Comparison of ENCODE assay signal across 8 cellular contexts in genomic region chr12:29783773-29784666, GRCh38. TPM values are rescaled to one million over a fixed set of nuclear protein-coding genes. Genes with fewer than 3 reads are reported as not detected.
A peak's percentile ranks its signal among the peaks of the same experiment; 100 is the strongest.
DNase-seq lines count a peak whose midpoint lies in the region; ATAC-seq and TF ChIP-seq lines count a peak whose summit lies in the region.

TSS of gene TMTC1 (minus strand) at chr12:29783942. CDS start at chr12:29783751, 191 bp downstream.

- POLR2A ChIA-PET in OCI-LY7 (lab: Charles Lee): no interaction called here

- peaks cover 42% of the 10 kb centered on the region for H3K27me3 Mint-ChIP-seq in activated CD8-positive, alpha-beta memory T cell treated with anti-CD3 and anti-CD28 coated beads, Interleukin-2, amount 10 ng/mL, durations not matched to agents 7 days and 5 days

- peak within 1 kb of the TSS; percentile 71 for H3K27ac ChIP-seq in hepatocyte
- peak within 1 kb of the TSS; percentile 93 for H3K27ac ChIP-seq in psoas muscle
- H3K27ac ChIP-seq in OCI-LY7 (ENCODE audit: low read depth, low read length, poor library complexity, severe bottlenecking): no peak within 1 kb of the TSS

- H3K27ac Mint-ChIP-seq in activated CD8-positive, alpha-beta memory T cell treated with anti-CD3 and anti-CD28 coated beads, Interleukin-2, amount 10 ng/mL, durations not matched to agents 7 days and 5 days: no peak within 1 kb of the TSS

- no TSS peak for BruUV-seq in OCI-LY7 (replicated peaks; lab: Mats Ljungman, UMichigan)

- H3K79me2 ChIP-seq in hepatocyte: peaks cover 27% of the 10 kb centered on the region
- no peaks in the 10 kb centered on the region for H3K79me2 ChIP-seq in OCI-LY7 (ENCODE audit: insufficient read depth, low read depth, low read length)

- ATAC-seq in activated CD8-positive, alpha-beta memory T cell treated with anti-CD3 and anti-CD28 coated beads, Interleukin-2, amount 10 ng/mL, durations not matched to agents 7 days and 5 days: no peak
- ATAC-seq in psoas muscle: peak; percentile 71 to 76 (median 74)

- no peaks in the 10 kb centered on the region for H3K36me3 Mint-ChIP-seq in activated CD8-positive, alpha-beta memory T cell treated with anti-CD3 and anti-CD28 coated beads, Interleukin-2, amount 10 ng/mL, durations not matched to agents 7 days and 5 days

- H3K4me2 ChIP-seq in hepatocyte (peak within 1 kb of the TSS; percentile 86), OCI-LY7 (ENCODE audit: low read length) (no peak within 1 kb of the TSS)

- peak within 1 kb of the TSS; percentile 15 for H3K4me3 Mint-ChIP-seq in activated CD8-positive, alpha-beta memory T cell treated with anti-CD3 and anti-CD28 coated beads, Interleukin-2, amount 10 ng/mL, durations not matched to agents 7 days and 5 days

- TF ChIP-seq CTCF in hepatocyte (IDR thresholded peaks at IDR 0.05; ENCODE audit: poor library complexity): no peak
- no peak for TF ChIP-seq CTCF in psoas muscle (IDR thresholded peaks at IDR 0.05)
- no peak for TF ChIP-seq CTCF in OCI-LY7 (conservative IDR thresholded peaks at IDR 0.05; ENCODE audit: low read length)

- peaks cover 31% of the 10 kb centered on the region for H3K27me3 ChIP-seq in hepatocyte
- H3K27me3 ChIP-seq in psoas muscle (ENCODE audit: insufficient read depth in 3 of 3, low read length in 2 of 3): no peaks in the 10 kb centered on the region

- H3K9me2 ChIP-seq in hepatocyte (replicated peaks; ENCODE audit: insufficient read depth): no peaks in the 10 kb centered on the region
- no peaks in the 10 kb centered on the region for H3K9me2 ChIP-seq in OCI-LY7 (ENCODE audit: insufficient read depth, low read length)

- no peaks in the 10 kb centered on the region for H3K36me3 ChIP-seq in hepatocyte (replicated peaks; ENCODE audit: insufficient read depth, low read depth)
- no peaks in the 10 kb centered on the region for H3K36me3 ChIP-seq in psoas muscle (ENCODE audit: insufficient read depth in 1 of 2, low read depth in 1 of 2)
- H3K36me3 ChIP-seq in OCI-LY7 (ENCODE audit: insufficient read depth, low read length): no peaks in the 10 kb centered on the region

- H4K20me1 ChIP-seq in hepatocyte (ENCODE audit: insufficient read depth, poor library complexity, severe bottlenecking) (no peaks in the 10 kb centered on the region), OCI-LY7 (ENCODE audit: insufficient read depth, low read length) (no peaks in the 10 kb centered on the region)

- H3K9me3 ChIP-seq in hepatocyte (ENCODE audit: low read depth): peaks cover 8% of the 10 kb centered on the region
- no peaks in the 10 kb centered on the region for H3K9me3 ChIP-seq in psoas muscle
- H3K9me3 ChIP-seq in OCI-LY7 (ENCODE audit: low read length): no peaks in the 10 kb centered on the region

- WGBS in hepatocyte (ENCODE audit: low lambda C conversion rate, missing lambda C conversion rate): 2% methylated on average over 33 of the region's 87 CpGs
- 1 to 2% (median 1%) methylated on average over 50 to 87 of the region's 87 CpGs for WGBS in psoas muscle, 3 donors

- intact Hi-C loops in psoas muscle (cut with DNase I): loop anchor here (2.0 to 10.0 kb wide), 7 partner anchors 13 to 1013 kb away; no protein-coding TSS in a partner anchor
- intact Hi-C loops in OCI-LY7 (cut with micrococcal nuclease; ENCODE audit: unreplicated experiment): no loop called here

- CTCF ChIA-PET in activated CD8-positive, alpha-beta memory T cell treated with anti-CD3 and anti-CD28 coated beads, Interleukin-2, amount 10 ng/mL, durations not matched to agents 7 days and 5 days (lab: Charles Lee): no interaction called here
- CTCF ChIA-PET in OCI-LY7 (lab: Charles Lee; ENCODE audit: unreplicated experiment): no interaction called here

- peaks cover 8% of the 10 kb centered on the region for H3K4me1 Mint-ChIP-seq in activated CD8-positive, alpha-beta memory T cell treated with anti-CD3 and anti-CD28 coated beads, Interleukin-2, amount 10 ng/mL, durations not matched to agents 7 days and 5 days

- H3K4me1 ChIP-seq in hepatocyte (ENCODE audit: insufficient read depth): peaks cover 13% of the 10 kb centered on the region
- peaks cover 28% of the 10 kb centered on the region for H3K4me1 ChIP-seq in psoas muscle
- no peaks in the 10 kb centered on the region for H3K4me1 ChIP-seq in OCI-LY7 (ENCODE audit: insufficient read depth, low read length, poor library complexity, severe bottlenecking)

- no peak for DNase-seq in activated CD8-positive, alpha-beta memory T cell treated with anti-CD3 and anti-CD28 coated beads, Interleukin-2, amount 10 ng/mL, durations not matched to agents 7 days and 5 days
- DNase-seq in activated CD8-positive, alpha-beta memory T cell treated with anti-CD3 and anti-CD28 coated beads, Interleukin-2, amount 50 U/mL, for 4 hours: no peak
- DNase-seq in NCI-H1105 treated with DMSO at 0.1 percent for 48 hours (lab: John Stamatoyannopoulos, UW) (peak; percentile 73), anterior cingulate cortex (lab: John Stamatoyannopoulos, UW) (peak in 54 of 58 donors; percentile 21 to 79 (median 64)), hepatocyte (ENCODE audit: low spot score) (peak; percentile 81), psoas muscle (peak; percentile 85 to 91), glomerular visceral epithelial cell (ENCODE audit: extremely low spot score) (no peak), OCI-LY7 (ENCODE audit: low spot score) (no peak)

- peak within 1 kb of the TSS; percentile 81 for H2AFZ ChIP-seq in hepatocyte
- H2AFZ ChIP-seq in OCI-LY7 (ENCODE audit: low read length): no peak within 1 kb of the TSS

- H3K4me3 ChIP-seq in hepatocyte (peak within 1 kb of the TSS; percentile 78), psoas muscle (peak within 1 kb of the TSS; percentile 75), OCI-LY7 (ENCODE audit: low read depth, low read length, poor library complexity, severe bottlenecking) (no peak within 1 kb of the TSS)

- no peaks in the 10 kb centered on the region for H3K9me3 Mint-ChIP-seq in activated CD8-positive, alpha-beta memory T cell treated with anti-CD3 and anti-CD28 coated beads, Interleukin-2, amount 10 ng/mL, durations not matched to agents 7 days and 5 days (ENCODE audit: low read depth)

RNA-seq across cellular contexts. Expression of gene TMTC1, which starts in this region (rescaled TPM):
- total RNA-seq in activated CD8-positive, alpha-beta memory T cell treated with anti-CD3 and anti-CD28 coated beads, Interleukin-2, amount 10 ng/mL, durations not matched to agents 7 days and 5 days: under 1 TPM; 0.07 to 0.09 TPM
- total RNA-seq in hepatocyte: 13.1 and 14.0 TPM in 2 replicates
- polyA plus RNA-seq in hepatocyte: 2.8 and 6.8 TPM in 2 replicates
- total RNA-seq in psoas muscle: 10 to 100 TPM; 30.4 to 45.8 (median 39.5) TPM
- 10 to 100 TPM; 15.8 to 29.8 (median 24.7) TPM for polyA plus RNA-seq in psoas muscle
- total RNA-seq in OCI-LY7 (2014; rRNA removed; shearing (Covaris generic)): 0.44 TPM in 1 of 2 replicates, not detected in the other
- total RNA-seq in OCI-LY7 (2022): not detected in 2 replicates

Comparison
In these comparisons a context has a peak if more than half of its experiments do, and no peak if none do; other contexts are left out.
1. DNase-seq: peak in NCI-H1105 treated with DMSO at 0.1 percent for 48 hours (single experiment), anterior cingulate cortex (54 of 58), hepatocyte (single experiment) and psoas muscle (2 of 2); none in activated CD8-positive, alpha-beta memory T cell treated with anti-CD3 and anti-CD28 coated beads, Interleukin-2, amount 10 ng/mL, durations not matched to agents 7 days and 5 days (single experiment), activated CD8-positive, alpha-beta memory T cell treated with anti-CD3 and anti-CD28 coated beads, Interleukin-2, amount 50 U/mL, for 4 hours (single experiment), glomerular visceral epithelial cell (single experiment) and OCI-LY7 (single experiment).